In genomic region chr20:52799130-52799529, GRCh38 we compare ENCODE assay signal across 19 cellular contexts.
"Had no signal": no experiment of that assay in that cellular context is flagged by ENCODE, and none has a peak within 500 bp of the region (broad histone marks: within the 10 kb centered on the region; RNA-seq: fewer than 3 reads in every experiment).

No MANE protein-coding gene starts in this region.

- H3K4me3 ChIP-seq: coronary artery, heart right ventricle, mucosa of descending colon, right atrium auricular region, sigmoid colon, skin epidermis, thoracic aorta, transverse colon had no signal

- H3K36me3 Mint-ChIP-seq: natural killer cell; stimulated activated naive B cell treated with anti-CD40 and anti-IgM and Interleukin-4, amounts not matched to agents 10 μg/mL and 1 μg/mL and 100 μg/mL, for 72 hours had no signal

- H3K36me3 ChIP-seq: heart right ventricle, right atrium auricular region, sigmoid colon, thoracic aorta, transverse colon had no signal

- H3K4me1 Mint-ChIP-seq: natural killer cell; neural crest cell; stimulated activated naive B cell treated with anti-CD40 and anti-IgM and Interleukin-4, amounts not matched to agents 10 μg/mL and 1 μg/mL and 100 μg/mL, for 72 hours; stimulated activated naive CD8-positive, alpha-beta T cell treated with anti-CD3 and anti-CD28 coated beads, Interleukin-15, amount 100 ng/mL, for 72 hours had no signal

- H3K9me3 Mint-ChIP-seq: natural killer cell; stimulated activated naive B cell treated with anti-CD40 and anti-IgM and Interleukin-4, amounts not matched to agents 10 μg/mL and 1 μg/mL and 100 μg/mL, for 72 hours had no signal

- DNase-seq: effector CD4-positive, alpha-beta T cell; heart right ventricle; hypothalamus; islet precursor cell; mucosa of descending colon; natural killer cell; posterior cingulate gyrus; sigmoid colon; stimulated activated CD4-positive, alpha-beta T cell treated with anti-CD3 and anti-CD28 coated beads, Interleukin-2, amount 100 ng/mL, for 24 hours; stimulated activated CD4-positive, alpha-beta T cell treated with anti-CD3 and anti-CD28 coated beads, Interleukin-4, amount 100 ng/mL, for 4 hours; stimulated activated naive B cell treated with anti-CD40 and anti-IgM and Interleukin-4, amounts not matched to agents 10 μg/mL and 1 μg/mL and 100 μg/mL, for 72 hours; stimulated activated naive CD8-positive, alpha-beta T cell treated with anti-CD3 and anti-CD28 coated beads, Interleukin-15, amount 100 ng/mL, for 72 hours; substantia nigra; transverse colon had no signal

- H3K27ac Mint-ChIP-seq: natural killer cell; stimulated activated naive B cell treated with anti-CD40 and anti-IgM and Interleukin-4, amounts not matched to agents 10 μg/mL and 1 μg/mL and 100 μg/mL, for 72 hours; stimulated activated naive CD8-positive, alpha-beta T cell treated with anti-CD3 and anti-CD28 coated beads, Interleukin-15, amount 100 ng/mL, for 72 hours had no signal

- H3K4me3 Mint-ChIP-seq: natural killer cell; neural crest cell; stimulated activated naive B cell treated with anti-CD40 and anti-IgM and Interleukin-4, amounts not matched to agents 10 μg/mL and 1 μg/mL and 100 μg/mL, for 72 hours; stimulated activated naive CD8-positive, alpha-beta T cell treated with anti-CD3 and anti-CD28 coated beads, Interleukin-15, amount 100 ng/mL, for 72 hours had no signal

- H3K9me3 ChIP-seq: heart right ventricle, mucosa of descending colon, right atrium auricular region, sigmoid colon, thoracic aorta, transverse colon had no signal

- H3K4me1 ChIP-seq: sigmoid colon, transverse colon had no signal

- H3K27me3 ChIP-seq: right atrium auricular region, sigmoid colon, transverse colon had no signal
